8 cellular contexts compared by ENCODE assay signal in genomic region chr11:62805044-62805892, GRCh38. TPM values are rescaled to one million over a fixed set of nuclear protein-coding genes. Genes with fewer than 3 reads are reported as not detected.
DNase-seq lines count a peak whose midpoint lies in the region; ATAC-seq and TF ChIP-seq lines count a peak whose summit lies in the region.

Gene NXF1, minus strand, starts transcription at chr11:62805440. Its CDS starts 84 bp downstream, at chr11:62805356.

- H3K27ac ChIP-seq in C4-2B = peak within 1 kb of the TSS; percentile 83
- H3K27ac ChIP-seq in coronary artery = peak within 1 kb of the TSS; percentile 85 to 95
- peak within 1 kb of the TSS; percentile 93 to 94 for H3K27ac ChIP-seq in left lung

- H3K27ac Mint-ChIP-seq in activated CD4-positive, alpha-beta T cell treated with anti-CD3 and anti-CD28 coated beads, Interleukin-2, amount 10 ng/mL, durations not matched to agents 24 days and 14 days = peak within 1 kb of the TSS; percentile 95

- H3K4me1 Mint-ChIP-seq in activated CD4-positive, alpha-beta T cell treated with anti-CD3 and anti-CD28 coated beads, Interleukin-2, amount 10 ng/mL, durations not matched to agents 24 days and 14 days = peaks cover 30% of the 10 kb centered on the region

- peaks cover 0 to 35% of the 10 kb centered on the region in 2 donors for H3K36me3 ChIP-seq in left lung

- DNase-seq in NCI-H526 treated with DMSO at 0.1 percent for 48 hours (lab: John Stamatoyannopoulos, UW) = peak; percentile 93
- peak; percentile 99 for DNase-seq in activated CD4-positive, alpha-beta T cell treated with anti-CD3 and anti-CD28 coated beads, Interleukin-2, amount 10 ng/mL, durations not matched to agents 24 days and 14 days
- DNase-seq in coronary artery (ENCODE audit: low spot score) = peak; percentile 95
- DNase-seq in left lung = peak; percentile 95 to 98
- peak; percentile 92 for DNase-seq in stimulated activated CD4-positive, alpha-beta T cell treated with anti-CD3 and anti-CD28 coated beads, Interleukin-2, amount 100 ng/mL, for 4 hours (ENCODE audit: low read depth)

- peaks cover 43% of the 10 kb centered on the region for H3K36me3 Mint-ChIP-seq in activated CD4-positive, alpha-beta T cell treated with anti-CD3 and anti-CD28 coated beads, Interleukin-2, amount 10 ng/mL, durations not matched to agents 24 days and 14 days (ENCODE audit: low read depth)

- TF ChIP-seq CTCF in C4-2B (conservative IDR thresholded peaks at IDR 0.05) (no peak), coronary artery (IDR thresholded peaks at IDR 0.05) (no peak), left lung (IDR thresholded peaks at IDR 0.05) (peak in 1 of 2 donors; percentile 21)

- ATAC-seq in GM19328 (IDR thresholded peaks at IDR 0.05; ENCODE audit: unreplicated experiment) (peak; percentile 80), HG03469 (IDR thresholded peaks at IDR 0.05; ENCODE audit: unreplicated experiment) (peak; percentile 74), left lung (peak; percentile 95)

- H3K27me3 Mint-ChIP-seq in activated CD4-positive, alpha-beta T cell treated with anti-CD3 and anti-CD28 coated beads, Interleukin-2, amount 10 ng/mL, durations not matched to agents 24 days and 14 days = no peaks in the 10 kb centered on the region

- H3K27me3 ChIP-seq in left lung = no peaks in the 10 kb centered on the region

- intact Hi-C loops in activated CD4-positive, alpha-beta T cell treated with anti-CD3 and anti-CD28 coated beads, Interleukin-2, amount 10 ng/mL, durations not matched to agents 24 days and 14 days (cut with micrococcal nuclease) = loop anchor here (1.0 to 2.0 kb wide), 7 partner anchors 19 to 76 kb away; partner anchors contain the start of genes SLC3A2, TAF6L, TTC9C and WDR74
- intact Hi-C loops in left lung (cut with DNase I) = no loop called here

- H3K9me3 ChIP-seq in left lung = no peaks in the 10 kb centered on the region

- H3K4me1 ChIP-seq in left lung = peaks cover 8 to 48% of the 10 kb centered on the region in 2 donors

- no peaks in the 10 kb centered on the region for H3K9me3 Mint-ChIP-seq in activated CD4-positive, alpha-beta T cell treated with anti-CD3 and anti-CD28 coated beads, Interleukin-2, amount 10 ng/mL, durations not matched to agents 24 days and 14 days

- peak within 1 kb of the TSS; percentile 88 for H3K4me3 ChIP-seq in coronary artery
- peak within 1 kb of the TSS; percentile 85 to 90 for H3K4me3 ChIP-seq in left lung

- peak within 1 kb of the TSS; percentile 100 for H3K4me3 Mint-ChIP-seq in activated CD4-positive, alpha-beta T cell treated with anti-CD3 and anti-CD28 coated beads, Interleukin-2, amount 10 ng/mL, durations not matched to agents 24 days and 14 days

RNA-seq across cellular contexts. Expression of gene NXF1, which starts in this region (rescaled TPM):
- total RNA-seq in activated CD4-positive, alpha-beta T cell treated with anti-CD3 and anti-CD28 coated beads, Interleukin-2, amount 10 ng/mL, durations not matched to agents 24 days and 14 days = 133 and 147 TPM in 2 replicates
- 10 to 100 TPM; 67.8 to 73.0 TPM for total RNA-seq in left lung

Comparison
In these comparisons a context has a peak if more than half of its experiments do, and no peak if none do; other contexts are left out.
1. Peak in every context shown above with its lines: DNase-seq, ATAC-seq, H3K4me3 ChIP-seq and H3K27ac ChIP-seq.